In genomic region chr19:4326837-4327251, GRCh38 we compare ENCODE assay signal across 8 cellular contexts.
DNase-seq lines count a peak whose midpoint lies in the region; ATAC-seq and TF ChIP-seq lines count a peak whose summit lies in the region.

No MANE protein-coding gene starts in this region.

- ATAC-seq in HG03442 (IDR thresholded peaks at IDR 0.05; ENCODE audit: unreplicated experiment) = no peak

- peak; percentile 72 for DNase-seq in ELF-1 (ENCODE audit: low read depth, low spot score)
- peak; percentile 21 for DNase-seq in NCI-H69 (lab: John Stamatoyannopoulos, UW)
- DNase-seq in ecto neural progenitor cell (ENCODE audit: low spot score) = peak; percentile 76
- DNase-seq in NCI-H1694 (lab: John Stamatoyannopoulos, UW) = no peak
- DNase-seq in NCI-H1436 treated with DMSO at 0.1 percent for 48 hours (lab: John Stamatoyannopoulos, UW) = no peak
- DNase-seq in central memory CD4-positive, alpha-beta T cell = no peak

- H3K36me3 Mint-ChIP-seq in nephron (ENCODE audit: low read depth) = peaks cover 3% of the 10 kb centered on the region

- TF ChIP-seq CTCF in nephron (IDR thresholded peaks at IDR 0.05; ENCODE audit: unreplicated experiment in 3 of 3) = no peak

- peak overlapping the region; percentile 82 to 88 (median 84) for H3K4me3 Mint-ChIP-seq in nephron

- peaks cover 13% of the 10 kb centered on the region for H3K27me3 Mint-ChIP-seq in nephron (ENCODE audit: low read depth)

- H3K27ac Mint-ChIP-seq in nephron = peak overlapping the region in 2 of 3 experiments; percentile 54 to 61

- H3K4me1 Mint-ChIP-seq in nephron = peaks cover 10% of the 10 kb centered on the region

- H3K9me3 Mint-ChIP-seq in nephron = no peaks in the 10 kb centered on the region

Comparison
In these comparisons a context has a peak if more than half of its experiments do, and no peak if none do; other contexts are left out.
1. DNase-seq: peak in ELF-1 (single experiment), NCI-H69 (single experiment) and ecto neural progenitor cell (single experiment); none in NCI-H1694 (single experiment), NCI-H1436 treated with DMSO at 0.1 percent for 48 hours (single experiment) and central memory CD4-positive, alpha-beta T cell (single experiment).